25 cellular contexts compared by ENCODE assay signal in the genomic region with DNA sequence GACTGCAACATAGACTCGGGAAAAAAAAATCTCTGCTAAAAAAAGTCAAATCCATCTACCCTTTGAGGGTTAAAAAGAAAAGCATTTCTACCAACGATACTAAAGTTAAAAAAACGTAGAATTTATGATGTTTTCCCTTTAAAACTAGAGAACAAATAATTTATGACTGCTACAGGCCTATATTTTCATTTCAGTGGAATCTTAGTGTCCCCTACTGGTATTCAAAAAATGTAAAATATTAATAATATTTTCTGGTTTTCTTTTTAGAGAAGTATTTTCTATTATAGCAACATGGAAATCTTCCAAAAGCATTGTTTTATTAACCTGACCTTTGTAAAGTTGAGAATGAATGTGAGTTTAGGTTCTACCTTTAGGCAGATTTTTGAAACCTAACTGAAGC.
DNase-seq lines count a peak whose midpoint lies in the region; ATAC-seq, FAIRE-seq and TF ChIP-seq lines count a peak whose summit lies in the region.
"Had no signal": no experiment of that assay in that cellular context is flagged by ENCODE, and none has a peak within 500 bp of the region (broad histone marks: within the 10 kb centered on the region; RNA-seq: fewer than 3 reads in every experiment).

No MANE protein-coding gene starts in this region.

- FAIRE-seq in A204.1 (lab: Jason Lieb, UNC) (peak; percentile 97), endothelial cell of umbilical vein (lab: Jason Lieb, UNC) (no peak)
- FAIRE-seq: RCC 7860 had no signal

- no peaks in the 10 kb centered on the region for H3F3A ChIP-seq in SU-DHL-6 (ENCODE audit: insufficient read depth)

- H3K4me1 ChIP-seq in endothelial cell of umbilical vein (ENCODE audit: control insufficient read depth, extremely low read depth, insufficient read depth, low read length): no peaks in the 10 kb centered on the region
- H3K4me1 ChIP-seq: BLaER1 treated with 17β-estradiol and CSF1 and Interleukin-3, amounts not matched to agents 10 nM and 100 nM; HAP-1 had no signal

- H3K4me2 ChIP-seq in SU-DHL-6 (ENCODE audit: low read depth, low read length, poor library complexity, severe bottlenecking) (no peak overlapping the region), endothelial cell of umbilical vein (ENCODE audit: insufficient read depth, low read length) (no peak overlapping the region)
- H3K4me2 ChIP-seq: BLaER1 treated with 17β-estradiol and CSF1 and Interleukin-3, amounts not matched to agents 10 nM and 100 nM; KMS-11 had no signal

- peak; percentile 42 for DNase-seq in NCI-H69 (lab: John Stamatoyannopoulos, UW)
- peak; percentile 11 for DNase-seq in endothelial cell of umbilical vein (ENCODE audit: low read depth, low spot score)
- no peak for DNase-seq in MV-4-11 (lab: John Stamatoyannopoulos, UW)
- DNase-seq: CD4-positive, alpha-beta memory T cell; COR-L47; DMS53; GOT3; HFFc6; NCI-H1105 treated with DMSO at 0.1 percent for 48 hours; NCI-H146; NCI-H1930; NCI-H526; OCI-M1; SIG-M5; T-cell had no signal

- BruUV-seq in endothelial cell of umbilical vein (replicated peaks; lab: Mats Ljungman, UMichigan): no TSS peak

- no peak for TF ChIP-seq POLR2A in endothelial cell of umbilical vein (IDR thresholded peaks at IDR 0.05; ENCODE audit: low read depth, low read length)

- TF ChIP-seq CTCF in SU-DHL-6 (IDR thresholded peaks at IDR 0.05; ENCODE audit: insufficient read depth, low read length, poor library complexity, severe bottlenecking) (no peak), endothelial cell of umbilical vein (IDR thresholded peaks at IDR 0.05; ENCODE audit: extremely low read depth in 1 of 2, insufficient read depth in 1 of 2, low read depth in 1 of 2, low read length in 2 of 2) (no peak)

- H3K9ac ChIP-seq in SU-DHL-6 (ENCODE audit: low read length) (no peak overlapping the region), endothelial cell of umbilical vein (replicated peaks; ENCODE audit: extremely low read depth, insufficient read depth, low read length) (no peak overlapping the region)
- H3K9ac ChIP-seq: BLaER1 treated with 17β-estradiol and CSF1 and Interleukin-3, amounts not matched to agents 10 nM and 100 nM; KMS-11 had no signal

- no peaks in the 10 kb centered on the region for H4K20me1 ChIP-seq in SU-DHL-6 (ENCODE audit: low read depth, low read length)
- H4K20me1 ChIP-seq in endothelial cell of umbilical vein (replicated peaks; ENCODE audit: control insufficient read depth, extremely low read depth, insufficient read depth, low read length): no peaks in the 10 kb centered on the region
- H4K20me1 ChIP-seq: BLaER1 treated with 17β-estradiol and CSF1 and Interleukin-3, amounts not matched to agents 10 nM and 100 nM had no signal

- no peaks in the 10 kb centered on the region for H3K27me3 ChIP-seq in SU-DHL-6 (ENCODE audit: low read length)
- no peaks in the 10 kb centered on the region for H3K27me3 ChIP-seq in endothelial cell of umbilical vein (ENCODE audit: control insufficient read depth in 2 of 2, insufficient read depth in 2 of 2, low read length in 2 of 2)
- H3K27me3 ChIP-seq: BLaER1 treated with 17β-estradiol and CSF1 and Interleukin-3, amounts not matched to agents 10 nM and 100 nM had no signal

- H3K36me3 ChIP-seq in SU-DHL-6 (ENCODE audit: low read length) (no peaks in the 10 kb centered on the region), endothelial cell of umbilical vein (ENCODE audit: control insufficient read depth in 2 of 2, extremely low read depth in 1 of 2, insufficient read depth in 2 of 2, low read length in 2 of 2) (no peaks in the 10 kb centered on the region)
- H3K36me3 ChIP-seq: HAP-1 had no signal

- ATAC-seq in HG02623 (IDR thresholded peaks at IDR 0.05; ENCODE audit: unreplicated experiment): no peak
- no peak for ATAC-seq in HG03378 (IDR thresholded peaks at IDR 0.05; ENCODE audit: unreplicated experiment)
- ATAC-seq: T-cell had no signal

- dilution Hi-C loops in endothelial cell of umbilical vein (cut with MboI; ENCODE audit: extremely low pct_ligation_motif_present, low sequenced_read_pairs): no loop called here

- H2AFZ ChIP-seq in SU-DHL-6 (ENCODE audit: low read depth, low read length, severe bottlenecking) (peak overlapping the region; percentile 23), endothelial cell of umbilical vein (ENCODE audit: low read depth, low read length) (no peak overlapping the region)

- H3K9me1 ChIP-seq in endothelial cell of umbilical vein (replicated peaks; ENCODE audit: control insufficient read depth, extremely low read depth, insufficient read depth, low read length): no peaks in the 10 kb centered on the region

- H3K79me2 ChIP-seq in SU-DHL-6 (ENCODE audit: insufficient read depth, low read length) (no peaks in the 10 kb centered on the region), endothelial cell of umbilical vein (ENCODE audit: control insufficient read depth, insufficient read depth, low read length) (no peaks in the 10 kb centered on the region)

- no peak overlapping the region for H3K4me3 ChIP-seq in SU-DHL-6 (ENCODE audit: insufficient read depth, low read length, poor library complexity, severe bottlenecking)
- no peak overlapping the region for H3K4me3 ChIP-seq in endothelial cell of umbilical vein (replicated peaks in 1 of 3; ENCODE audit: insufficient read depth in 1 of 3, low read depth in 1 of 3, low read length in 3 of 3)
- H3K4me3 ChIP-seq: BLaER1 treated with 17β-estradiol and CSF1 and Interleukin-3, amounts not matched to agents 10 nM and 100 nM; HAP-1; SK-N-MC had no signal

- H3K27ac ChIP-seq in SU-DHL-6 (ENCODE audit: low read depth, low read length) (no peak overlapping the region), endothelial cell of umbilical vein (ENCODE audit: insufficient read depth, low read depth, low read length) (no peak overlapping the region)
- H3K27ac ChIP-seq: BLaER1 treated with 17β-estradiol and CSF1 and Interleukin-3, amounts not matched to agents 10 nM and 100 nM; HL-60; KMS-11; SK-N-MC had no signal

- H3K9me2 ChIP-seq in SU-DHL-6 (replicated peaks; ENCODE audit: insufficient read depth, low read length): no peaks in the 10 kb centered on the region

- POLR2A ChIA-PET in endothelial cell of umbilical vein (lab: Charles Lee): interaction anchor here (1.0 kb wide), 1 partner anchor 21 kb away, joined by 3 read pairs; no protein-coding TSS in a partner anchor

- H3K9me3 ChIP-seq in SU-DHL-6 (ENCODE audit: insufficient read depth, low read length): peaks cover 9% of the 10 kb centered on the region; the same call in 1 of the 2 replicates
- no peaks in the 10 kb centered on the region for H3K9me3 ChIP-seq in endothelial cell of umbilical vein (replicated peaks; ENCODE audit: control insufficient read depth, insufficient read depth, low read length)

- CTCF ChIA-PET in endothelial cell of umbilical vein (lab: Charles Lee): interaction anchor here (1.5 to 1.7 kb wide), 2 partner anchors 21 to 56 kb away, joined by 4 to 5 read pairs; no protein-coding TSS in a partner anchor

- intact Hi-C loops in endothelial cell of umbilical vein (cut with micrococcal nuclease): no loop called here

TF ChIP-seq in endothelial cell of umbilical vein, 7 proteins besides CTCF, POLR2A, EP300 and RAD21:
- TF ChIP-seq, protein P1, sequence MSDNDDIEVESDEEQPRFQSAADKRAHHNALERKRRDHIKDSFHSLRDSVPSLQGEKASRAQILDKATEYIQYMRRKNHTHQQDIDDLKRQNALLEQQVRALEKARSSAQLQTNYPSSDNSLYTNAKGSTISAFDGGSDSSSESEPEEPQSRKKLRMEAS (IDR thresholded peaks at IDR 0.05; ENCODE audit: insufficient read depth, insufficient read length): no peak
- no peak for TF ChIP-seq POLR2AphosphoS5 (IDR thresholded peaks at IDR 0.05; ENCODE audit: insufficient read depth, low read depth, low read length)
- no peak for TF ChIP-seq JUN (IDR thresholded peaks at IDR 0.05; ENCODE audit: borderline replicate concordance, insufficient read depth, insufficient read length, low read depth)
- no peak for TF ChIP-seq FOS (IDR thresholded peaks at IDR 0.05; ENCODE audit: borderline replicate concordance, insufficient read depth, low read length)
- no peak for TF ChIP-seq GATA2 (IDR thresholded peaks at IDR 0.05; ENCODE audit: insufficient read depth, insufficient read length, low read depth, low read length)
- no peak for TF ChIP-seq MYC (IDR thresholded peaks at IDR 0.05; ENCODE audit: low read depth, low read length)
- no peak for TF ChIP-seq EZH2 (IDR thresholded peaks at IDR 0.05; ENCODE audit: borderline replicate concordance, low read depth, low read length, severe bottlenecking)
